19 cellular contexts compared by ENCODE assay signal in the genomic region with DNA sequence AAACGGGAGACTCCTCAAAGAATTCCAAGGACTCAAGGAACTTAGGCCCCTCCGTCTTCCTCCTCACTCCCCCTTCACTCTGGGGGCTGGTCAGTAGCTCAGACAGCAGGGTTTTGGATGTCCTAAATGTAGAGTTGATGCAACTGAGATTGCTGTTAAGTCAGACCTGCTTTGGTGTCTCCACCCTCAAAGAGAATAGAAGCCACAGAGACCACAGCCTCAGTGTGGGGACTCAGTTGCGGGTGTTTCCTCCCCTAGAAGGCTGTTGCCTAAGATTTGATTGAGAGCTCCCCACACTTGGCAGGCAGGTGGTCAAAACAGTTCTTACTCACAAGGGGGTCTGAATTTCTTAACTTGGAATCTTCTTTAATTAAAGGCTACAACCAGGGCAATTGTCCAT. TPM values are rescaled to one million over a fixed set of nuclear protein-coding genes. Genes with fewer than 3 reads are reported as not detected.
DNase-seq lines count a peak whose midpoint lies in the region; ATAC-seq and TF ChIP-seq lines count a peak whose summit lies in the region.
"Had no signal": no experiment of that assay in that cellular context is flagged by ENCODE, and none has a peak within 500 bp of the region (broad histone marks: within the 10 kb centered on the region; RNA-seq: fewer than 3 reads in every experiment).

No MANE protein-coding gene starts in this region.

- H3K79me2 ChIP-seq in DND-41 (ENCODE audit: insufficient read depth, low read length): no peaks in the 10 kb centered on the region

- DNase-seq in activated CD4-positive, alpha-beta T cell treated with anti-CD3 and anti-CD28 coated beads, Interleukin-2, amount 10 ng/mL, durations not matched to agents 7 days and 5 days: peak; percentile 60
- no peak for DNase-seq in activated CD4-positive, alpha-beta T cell treated with anti-CD3 and anti-CD28 coated beads, Interleukin-2, amount 50 U/mL, for 1 hour
- DNase-seq in DND-41: peak; percentile 25
- DNase-seq in effector memory CD8-positive, alpha-beta T cell: no peak
- DNase-seq in UCSD-AML1 (lab: John Stamatoyannopoulos, UW; ENCODE audit: unreplicated experiment): no peak
- no peak for DNase-seq in stimulated activated CD4-positive, alpha-beta T cell treated with anti-CD3 and anti-CD28 coated beads, Interleukin-4, amount 100 ng/mL, for 24 hours
- DNase-seq in H4 (ENCODE audit: low spot score): no peak
- DNase-seq: aorta; DMS53; esophagus squamous epithelium; GOT3; left colon; NCI-H187; NCI-H510A; stimulated activated naive B cell treated with anti-CD40 and anti-IgM and Interleukin-4, amounts not matched to agents 10 μg/mL and 1 μg/mL and 100 μg/mL, for 72 hours had no signal

- no peak overlapping the region for H3K27ac ChIP-seq in DND-41 (ENCODE audit: low read length)
- H3K27ac ChIP-seq: C4-2B, esophagus squamous epithelium had no signal

- POLR2A ChIA-PET in activated CD4-positive, alpha-beta T cell treated with anti-CD3 and anti-CD28 coated beads, Interleukin-2, amount 10 ng/mL, durations not matched to agents 7 days and 5 days (lab: Charles Lee): interaction anchor here (0.5 to 0.6 kb wide), 2 partner anchors 9 to 53 kb away, joined by 4 to 5 read pairs; no protein-coding TSS in a partner anchor

- H3K27me3 Mint-ChIP-seq in activated CD4-positive, alpha-beta T cell treated with anti-CD3 and anti-CD28 coated beads, Interleukin-2, amount 10 ng/mL, durations not matched to agents 7 days and 5 days: peaks cover 14% of the 10 kb centered on the region
- peaks cover 88% of the 10 kb centered on the region for H3K27me3 Mint-ChIP-seq in T-helper 1 cell treated with Interleukin-12 subunit alpha and Interleukin-12 subunit beta and Interleukin-4 antibody, amounts not matched to agents 30 μg/mL and 1 μg/mL, for 36 hours (ENCODE audit: low read depth)
- H3K27me3 Mint-ChIP-seq in effector memory CD8-positive, alpha-beta T cell: no peaks in the 10 kb centered on the region
- H3K27me3 Mint-ChIP-seq: central memory CD8-positive, alpha-beta T cell had no signal

- H3K36me3 Mint-ChIP-seq in activated CD4-positive, alpha-beta T cell treated with anti-CD3 and anti-CD28 coated beads, Interleukin-2, amount 10 ng/mL, durations not matched to agents 7 days and 5 days (ENCODE audit: low read depth): peaks cover 68% of the 10 kb centered on the region
- peaks cover 21% of the 10 kb centered on the region for H3K36me3 Mint-ChIP-seq in T-helper 1 cell treated with Interleukin-12 subunit alpha and Interleukin-12 subunit beta and Interleukin-4 antibody, amounts not matched to agents 30 μg/mL and 1 μg/mL, for 36 hours (ENCODE audit: low read depth)
- H3K36me3 Mint-ChIP-seq in effector memory CD8-positive, alpha-beta T cell (ENCODE audit: insufficient read depth): no peaks in the 10 kb centered on the region

- peaks cover 78% of the 10 kb centered on the region for H3K4me1 Mint-ChIP-seq in activated CD4-positive, alpha-beta T cell treated with anti-CD3 and anti-CD28 coated beads, Interleukin-2, amount 10 ng/mL, durations not matched to agents 7 days and 5 days
- peaks cover 56% of the 10 kb centered on the region for H3K4me1 Mint-ChIP-seq in T-helper 1 cell treated with Interleukin-12 subunit alpha and Interleukin-12 subunit beta and Interleukin-4 antibody, amounts not matched to agents 30 μg/mL and 1 μg/mL, for 36 hours (ENCODE audit: low read depth)
- peaks cover 47 to 82% of the 10 kb centered on the region in 2 donors for H3K4me1 Mint-ChIP-seq in effector memory CD8-positive, alpha-beta T cell (ENCODE audit: low read depth in 2 of 2)
- H3K4me1 Mint-ChIP-seq: mesothelial cell of epicardium had no signal

- H2AFZ ChIP-seq in DND-41 (ENCODE audit: low read depth, low read length): no peak overlapping the region

- H3K36me3 ChIP-seq in DND-41 (ENCODE audit: insufficient read depth, low read length): no peaks in the 10 kb centered on the region
- H3K36me3 ChIP-seq: esophagus squamous epithelium had no signal

- CTCF ChIA-PET in activated CD4-positive, alpha-beta T cell treated with anti-CD3 and anti-CD28 coated beads, Interleukin-2, amount 10 ng/mL, durations not matched to agents 7 days and 5 days (lab: Charles Lee): interaction anchor here (0.6 to 1.5 kb wide), 6 partner anchors 15 to 205 kb away, joined by 3 to 6 read pairs (median 4); no protein-coding TSS in a partner anchor

- no peak overlapping the region for H3K9ac ChIP-seq in DND-41 (ENCODE audit: low read depth, low read length)

- no peak overlapping the region for H3K4me2 ChIP-seq in DND-41 (ENCODE audit: insufficient read depth, low read length)

- peaks cover 8% of the 10 kb centered on the region; the same call in 1 of the 2 replicates for H4K20me1 ChIP-seq in DND-41 (ENCODE audit: insufficient read depth, low read length)

- no peak overlapping the region for H3K4me3 ChIP-seq in DND-41 (ENCODE audit: low read depth in 1 of 2, low read length in 2 of 2)
- H3K4me3 ChIP-seq: esophagus squamous epithelium had no signal

- H3K9me3 ChIP-seq in DND-41 (ENCODE audit: insufficient read depth, low read length, severe bottlenecking): no peaks in the 10 kb centered on the region
- H3K9me3 ChIP-seq: esophagus squamous epithelium had no signal

- ATAC-seq in DND-41 (ENCODE audit: insufficient read depth, low read depth): peak; percentile 52; the same call in 1 of the 3 replicates
- ATAC-seq in effector memory CD8-positive, alpha-beta T cell (replicated peaks): peak; percentile 61
- ATAC-seq: left colon; stimulated activated naive B cell treated with anti-CD40 and anti-IgM and Interleukin-4, amounts not matched to agents 10 μg/mL and 1 μg/mL and 100 μg/mL, for 72 hours had no signal

- H3K27me3 ChIP-seq in DND-41 (ENCODE audit: insufficient read depth, low read length, poor library complexity): peaks cover 43% of the 10 kb centered on the region

- H3K9me3 Mint-ChIP-seq in activated CD4-positive, alpha-beta T cell treated with anti-CD3 and anti-CD28 coated beads, Interleukin-2, amount 10 ng/mL, durations not matched to agents 7 days and 5 days: peaks cover 5% of the 10 kb centered on the region
- peaks cover 15% of the 10 kb centered on the region for H3K9me3 Mint-ChIP-seq in T-helper 1 cell treated with Interleukin-12 subunit alpha and Interleukin-12 subunit beta and Interleukin-4 antibody, amounts not matched to agents 30 μg/mL and 1 μg/mL, for 36 hours
- no peaks in the 10 kb centered on the region for H3K9me3 Mint-ChIP-seq in effector memory CD8-positive, alpha-beta T cell
- H3K9me3 Mint-ChIP-seq: central memory CD8-positive, alpha-beta T cell had no signal

- peak overlapping the region; percentile 67 for H3K27ac Mint-ChIP-seq in activated CD4-positive, alpha-beta T cell treated with anti-CD3 and anti-CD28 coated beads, Interleukin-2, amount 10 ng/mL, durations not matched to agents 7 days and 5 days
- H3K27ac Mint-ChIP-seq in T-helper 1 cell treated with Interleukin-12 subunit alpha and Interleukin-12 subunit beta and Interleukin-4 antibody, amounts not matched to agents 30 μg/mL and 1 μg/mL, for 36 hours: peak overlapping the region; percentile 2
- peak overlapping the region in 1 of 2 donors; percentile 4 for H3K27ac Mint-ChIP-seq in effector memory CD8-positive, alpha-beta T cell
- H3K27ac Mint-ChIP-seq: mesothelial cell of epicardium; stimulated activated naive B cell treated with anti-CD40 and anti-IgM and Interleukin-4, amounts not matched to agents 10 μg/mL and 1 μg/mL and 100 μg/mL, for 72 hours had no signal

- H3K4me1 ChIP-seq in DND-41 (ENCODE audit: insufficient read depth, low read length): no peaks in the 10 kb centered on the region

- no peak for TF ChIP-seq CTCF in DND-41 (IDR thresholded peaks at IDR 0.05; ENCODE audit: borderline replicate concordance, extremely low read depth, low read length, poor library complexity, severe bottlenecking)

- H3K4me3 Mint-ChIP-seq in activated CD4-positive, alpha-beta T cell treated with anti-CD3 and anti-CD28 coated beads, Interleukin-2, amount 10 ng/mL, durations not matched to agents 7 days and 5 days: peak overlapping the region; percentile 98
- H3K4me3 Mint-ChIP-seq in T-helper 1 cell treated with Interleukin-12 subunit alpha and Interleukin-12 subunit beta and Interleukin-4 antibody, amounts not matched to agents 30 μg/mL and 1 μg/mL, for 36 hours: no peak overlapping the region
- H3K4me3 Mint-ChIP-seq in effector memory CD8-positive, alpha-beta T cell: no peak overlapping the region
- H3K4me3 Mint-ChIP-seq: central memory CD8-positive, alpha-beta T cell; mesothelial cell of epicardium; stimulated activated naive B cell treated with anti-CD40 and anti-IgM and Interleukin-4, amounts not matched to agents 10 μg/mL and 1 μg/mL and 100 μg/mL, for 72 hours had no signal

RNA-seq across cellular contexts. Expression of a gene that starts 7.6 kb away (rescaled TPM):
- total RNA-seq in activated CD4-positive, alpha-beta T cell treated with anti-CD3 and anti-CD28 coated beads, Interleukin-2, amount 10 ng/mL, durations not matched to agents 7 days and 5 days: 10 to 100 TPM; 28.9 to 31.1 TPM
- total RNA-seq in H4 (2014; rRNA removed; shearing (Covaris generic)): 0.95 TPM in 1 of 2 replicates, not detected in the other

Comparison
In these comparisons a context has a peak if more than half of its experiments do, and no peak if none do; other contexts are left out.
1. DNase-seq: peak in activated CD4-positive, alpha-beta T cell treated with anti-CD3 and anti-CD28 coated beads, Interleukin-2, amount 10 ng/mL, durations not matched to agents 7 days and 5 days (single experiment) and DND-41 (single experiment); none in activated CD4-positive, alpha-beta T cell treated with anti-CD3 and anti-CD28 coated beads, Interleukin-2, amount 50 U/mL, for 1 hour (single experiment), effector memory CD8-positive, alpha-beta T cell (0 of 3), UCSD-AML1 (single experiment), stimulated activated CD4-positive, alpha-beta T cell treated with anti-CD3 and anti-CD28 coated beads, Interleukin-4, amount 100 ng/mL, for 24 hours (single experiment) and H4 (single experiment).
2. RNA of a gene that starts 7.6 kb away (total RNA-seq): 28.9 to 31.1 TPM in activated CD4-positive, alpha-beta T cell treated with anti-CD3 and anti-CD28 coated beads, Interleukin-2, amount 10 ng/mL, durations not matched to agents 7 days and 5 days; 0.95 TPM in H4; every median in the first group is over 10 times any median in the second.